ENCODE assay signal across 18 cellular contexts in genomic region chr9:9753266-9753665, GRCh38.
A peak's percentile ranks its signal among the peaks of the same experiment; 100 is the strongest.
DNase-seq lines count a peak whose midpoint lies in the region; ATAC-seq and TF ChIP-seq lines count a peak whose summit lies in the region.
"Had no signal": no experiment of that assay in that cellular context is flagged by ENCODE, and none has a peak within 500 bp of the region (broad histone marks: within the 10 kb centered on the region; RNA-seq: fewer than 3 reads in every experiment).

No MANE protein-coding gene starts in this region.

- H3K27ac Mint-ChIP-seq in neural crest cell (ENCODE audit: unreplicated experiment), result peak overlapping the region; percentile 73
- H3K27ac Mint-ChIP-seq: B cell; CD4-positive, alpha-beta memory T cell; T-helper 1 cell treated with Interleukin-12 subunit alpha and Interleukin-12 subunit beta and Interleukin-4 antibody, amounts not matched to agents 30 μg/mL and 1 μg/mL, for 36 hours had no signal

- no peaks in the 10 kb centered on the region for H3K27me3 Mint-ChIP-seq in neural crest cell (ENCODE audit: low read depth)
- H3K27me3 Mint-ChIP-seq: CD4-positive, alpha-beta memory T cell had no signal

- no peak for TF ChIP-seq CTCF in neural crest cell (conservative IDR thresholded peaks at IDR 0.05)

- DNase-seq in COLO829 (ENCODE audit: low spot score), result peak; percentile 51
- DNase-seq in NCI-H128 (lab: John Stamatoyannopoulos, UW; ENCODE audit: unreplicated experiment), result peak; percentile 11
- DNase-seq in NCI-H69 (lab: John Stamatoyannopoulos, UW), result peak; percentile 77
- DNase-seq in neural crest cell (ENCODE audit: low read depth, low spot score), result no peak
- DNase-seq in UCSD-AML1 (lab: John Stamatoyannopoulos, UW; ENCODE audit: unreplicated experiment), result no peak
- DNase-seq in NCI-H1436 (lab: John Stamatoyannopoulos, UW), result no peak
- DNase-seq: ACHN; CD4-positive, alpha-beta memory T cell; GOT3; KBM-7; NCI-H1092; NCI-H2171; NCI-H510A treated with DMSO at 0.1 percent for 48 hours; SHP77 had no signal

- peaks cover 32% of the 10 kb centered on the region for H3K4me1 Mint-ChIP-seq in neural crest cell
- H3K4me1 Mint-ChIP-seq: B cell; CD4-positive, alpha-beta memory T cell had no signal

- H3K9me3 Mint-ChIP-seq in neural crest cell, result no peaks in the 10 kb centered on the region
- H3K9me3 Mint-ChIP-seq: T-helper 1 cell treated with Interleukin-12 subunit alpha and Interleukin-12 subunit beta and Interleukin-4 antibody, amounts not matched to agents 30 μg/mL and 1 μg/mL, for 36 hours had no signal

- no peaks in the 10 kb centered on the region for H3K36me3 Mint-ChIP-seq in neural crest cell (ENCODE audit: low read depth)
- H3K36me3 Mint-ChIP-seq: CD4-positive, alpha-beta memory T cell had no signal

- no peak overlapping the region for H3K4me3 Mint-ChIP-seq in neural crest cell
- H3K4me3 Mint-ChIP-seq: B cell; CD4-positive, alpha-beta memory T cell; T-helper 1 cell treated with Interleukin-12 subunit alpha and Interleukin-12 subunit beta and Interleukin-4 antibody, amounts not matched to agents 30 μg/mL and 1 μg/mL, for 36 hours had no signal

- no peak for ATAC-seq in GM19463 (IDR thresholded peaks at IDR 0.05; ENCODE audit: unreplicated experiment)
- no peak for ATAC-seq in HG02938 (IDR thresholded peaks at IDR 0.05; ENCODE audit: unreplicated experiment)

Comparison
In these comparisons a context has a peak if more than half of its experiments do, and no peak if none do; other contexts are left out.
1. DNase-seq: peak in COLO829 (single experiment), NCI-H128 (single experiment) and NCI-H69 (single experiment); none in neural crest cell (single experiment), UCSD-AML1 (single experiment) and NCI-H1436 (single experiment).